15 cellular contexts compared by ENCODE assay signal in the genomic region with DNA sequence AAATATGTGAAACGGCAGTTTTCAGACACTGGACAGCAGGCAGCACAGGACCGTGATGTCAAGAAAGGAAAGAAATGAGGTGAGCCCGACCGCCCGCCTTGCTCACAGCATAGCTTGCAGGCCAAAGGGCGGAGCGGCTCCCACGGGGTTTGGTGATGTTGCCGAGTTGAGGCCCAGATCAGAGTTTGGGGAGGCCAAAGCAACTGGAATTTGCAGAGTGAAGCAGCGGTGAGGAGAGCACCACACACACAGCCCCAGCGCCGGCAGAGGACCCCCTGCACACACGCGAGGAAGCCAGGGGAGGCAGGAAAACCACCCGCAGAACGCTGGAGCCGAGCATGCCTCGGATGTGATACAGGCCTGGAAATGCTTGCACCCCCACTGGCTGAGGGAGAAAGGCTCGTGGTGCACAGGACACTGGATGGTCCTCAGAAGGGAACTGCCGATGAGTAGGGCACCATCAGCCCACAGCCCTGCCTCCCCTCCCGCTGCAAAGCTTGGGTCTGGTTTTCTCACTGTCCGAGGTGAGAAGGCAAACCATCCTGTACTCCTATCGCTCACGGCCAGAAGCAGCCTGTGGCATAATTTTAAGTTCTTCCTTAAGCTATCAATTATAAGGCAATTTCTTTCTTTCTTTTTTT. TPM values are rescaled to one million over a fixed set of nuclear protein-coding genes. Genes with fewer than 3 reads are reported as not detected.
A peak's percentile ranks its signal among the peaks of the same experiment; 100 is the strongest.
DNase-seq lines count a peak whose midpoint lies in the region; ATAC-seq and TF ChIP-seq lines count a peak whose summit lies in the region.
"Had no signal": no experiment of that assay in that cellular context is flagged by ENCODE, and none has a peak within 500 bp of the region (broad histone marks: within the 10 kb centered on the region; RNA-seq: fewer than 3 reads in every experiment).

No MANE protein-coding gene starts in this region.

- H3K27ac ChIP-seq in sigmoid colon (no peak overlapping the region), tibial artery (no peak overlapping the region)
- H3K27ac ChIP-seq: A549, GM23248, RWPE1 had no signal

- peak; percentile 29 for DNase-seq in left cardiac atrium
- DNase-seq in cardiac septum (ENCODE audit: low spot score) = no peak
- peak; percentile 46 for DNase-seq in ecto neural progenitor cell (ENCODE audit: low spot score)
- DNase-seq in left kidney (ENCODE audit: low read depth, low spot score) = peak; percentile 29
- DNase-seq in sigmoid colon = peak; percentile 70
- DNase-seq in SW480 (ENCODE audit: low spot score) = no peak
- DNase-seq in omental fat pad (ENCODE audit: low spot score) = no peak
- DNase-seq in tibial artery = no peak
- DNase-seq: GM23248, NCI-H1436 treated with DMSO at 0.1 percent for 48 hours, NCI-H2081, NCI-H526 treated with DMSO at 0.1 percent for 48 hours had no signal

- TF ChIP-seq EP300 in sigmoid colon (IDR thresholded peaks at IDR 0.05) = no peak

- H3K27me3 ChIP-seq in sigmoid colon = no peaks in the 10 kb centered on the region
- no peaks in the 10 kb centered on the region for H3K27me3 ChIP-seq in tibial artery

- ATAC-seq in left cardiac atrium = peak in 1 of 2 donors; percentile 16
- ATAC-seq in omental fat pad (ENCODE audit: low FRiP score) = no peak
- ATAC-seq: A549 had no signal

- 79 to 80% methylated on average over 24 of the region's 24 CpGs for WGBS in sigmoid colon, 2 donors

- no peak for TF ChIP-seq POLR2A in sigmoid colon (IDR thresholded peaks at IDR 0.05)

- TF ChIP-seq CTCF in sigmoid colon (IDR thresholded peaks at IDR 0.05) (no peak), omental fat pad (IDR thresholded peaks at IDR 0.05) (no peak), tibial artery (IDR thresholded peaks at IDR 0.05) (no peak)

- H3K36me3 ChIP-seq in sigmoid colon (no peaks in the 10 kb centered on the region), tibial artery (peaks cover 0 to 13% (median 5%) of the 10 kb centered on the region in 3 donors)

- H3K4me3 ChIP-seq in sigmoid colon (no peak overlapping the region), tibial artery (no peak overlapping the region)
- H3K4me3 ChIP-seq: A549, GM23248 had no signal

- intact Hi-C loops in left cardiac atrium (cut with DNase I) (loop anchor here in 1 of 2 donors (5.0 kb wide), 1 partner anchor 143 kb away; no protein-coding TSS in a partner anchor), cardiac septum (cut with DNase I) (no loop called here), sigmoid colon (cut with DNase I) (loop anchor here (5.0 kb wide), 1 partner anchor 33 kb away; no protein-coding TSS in a partner anchor), tibial artery (cut with DNase I; ENCODE audit: low total_unique reads) (no loop called here)

- H3K9me3 ChIP-seq in sigmoid colon = no peaks in the 10 kb centered on the region
- no peaks in the 10 kb centered on the region for H3K9me3 ChIP-seq in tibial artery

- H3K4me1 ChIP-seq in sigmoid colon (peaks cover 0 to 20% (median 18%) of the 10 kb centered on the region in 4 donors), tibial artery (peaks cover 0 to 21% (median 10%) of the 10 kb centered on the region in 4 donors)

RNA-seq across cellular contexts. Expression of a gene that starts 25.7 kb away (rescaled TPM):
- total RNA-seq in left cardiac atrium (under 1 TPM; 0.13 to 0.24 TPM), cardiac septum (0.51 TPM), sigmoid colon (1 to 10 TPM in 1 of 4 donors, under 1 TPM in 3; 0.28 to 1.5 (median 0.60) TPM), omental fat pad (under 1 TPM in 3 of 4 donors, not detected in 1; under 0.01 to 0.37 (median 0.16) TPM)
- polyA plus RNA-seq in sigmoid colon = 1 to 10 TPM in 1 of 3 donors, not detected in 2; 7.1 TPM
- total RNA-seq: G401, GM23248 had no signal
- polyA plus RNA-seq: GM23248 had no signal

RNA-seq across cellular contexts. Expression of a gene that starts 33.9 kb away (rescaled TPM):
- total RNA-seq in left cardiac atrium (10 to 100 TPM; 12.4 to 17.2 TPM), cardiac septum (19.2 TPM), sigmoid colon (10 to 100 TPM in 2 of 4 donors, 1 to 10 TPM in 2; 5.4 to 16.1 (median 11.4) TPM), omental fat pad (10 to 100 TPM in 3 of 4 donors, 1 to 10 TPM in 1; 5.5 to 29.3 (median 13.0) TPM)
- 10 to 100 TPM; 12.6 to 60.0 (median 22.4) TPM for polyA plus RNA-seq in sigmoid colon

Comparison
In these comparisons a context has a peak if more than half of its experiments do, and no peak if none do; other contexts are left out.
1. DNase-seq: peak in left cardiac atrium (single experiment), ecto neural progenitor cell (single experiment), left kidney (single experiment) and sigmoid colon (single experiment); none in cardiac septum (single experiment), SW480 (single experiment), omental fat pad (single experiment) and tibial artery (0 of 2).